25 cellular contexts compared by ENCODE assay signal in the genomic region with DNA sequence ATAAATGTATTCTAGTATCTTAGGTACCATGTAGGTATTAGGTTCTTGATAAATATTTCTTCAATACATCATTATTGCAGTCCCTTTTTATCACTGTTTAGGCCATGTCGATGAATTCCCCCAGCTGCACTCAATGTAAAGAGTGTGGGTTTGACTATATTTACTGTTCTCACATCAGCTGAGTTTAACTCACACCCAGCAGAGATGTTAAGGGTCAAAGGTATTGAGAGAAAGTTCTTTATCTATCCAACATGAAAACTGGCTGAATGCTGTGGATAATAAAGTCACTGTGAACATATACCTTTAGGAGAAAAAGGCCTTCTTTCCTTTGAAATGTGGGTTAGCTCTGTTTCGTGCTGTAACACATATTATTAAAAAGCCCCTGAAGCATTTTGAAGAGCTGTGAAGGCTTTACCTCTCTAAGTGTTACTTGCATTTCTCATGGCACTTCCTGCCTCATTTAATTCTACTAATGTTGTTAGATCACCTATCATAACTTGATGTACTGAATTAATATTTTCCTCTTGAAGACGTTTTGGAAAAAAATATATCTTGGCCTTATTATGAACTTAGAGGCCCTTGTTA. TPM values are rescaled to one million over a fixed set of nuclear protein-coding genes. Genes with fewer than 3 reads are reported as not detected.
A peak's percentile ranks its signal among the peaks of the same experiment; 100 is the strongest.
DNase-seq lines count a peak whose midpoint lies in the region; ATAC-seq and TF ChIP-seq lines count a peak whose summit lies in the region.
"Had no signal": no experiment of that assay in that cellular context is flagged by ENCODE, and none has a peak within 500 bp of the region (broad histone marks: within the 10 kb centered on the region; RNA-seq: fewer than 3 reads in every experiment).

No MANE protein-coding gene starts in this region.

- H3K27me3 ChIP-seq in BE2C: no peaks in the 10 kb centered on the region
- H3K27me3 ChIP-seq: cardiac muscle cell, ovary, transverse colon had no signal

- no peak overlapping the region for H3K4me3 Mint-ChIP-seq in stimulated activated naive CD8-positive, alpha-beta T cell treated with anti-CD3 and anti-CD28 coated beads, Interleukin-15, Interleukin-2, amounts not matched to agents 100 ng/mL and 50 ng/mL, for 24 hours
- H3K4me3 Mint-ChIP-seq in activated T-helper 2 cell treated with anti-CD3 and anti-CD28 coated beads, Interferon-gamma antibody, Interleukin-2, Interleukin-4, amounts not matched to agents 10 μg/mL and 5 μg/mL and 100 μg/mL, durations not matched to agents 14 hours and 24 hours and 36 hours (ENCODE audit: low read depth): no peak overlapping the region
- H3K4me3 Mint-ChIP-seq: T-helper 2 cell treated with Interferon-gamma antibody and Interleukin-4, amounts not matched to agents 5 μg/mL and 100 μg/mL, for 36 hours had no signal

- no peaks in the 10 kb centered on the region for H3K27me3 Mint-ChIP-seq in stimulated activated naive CD8-positive, alpha-beta T cell treated with anti-CD3 and anti-CD28 coated beads, Interleukin-15, Interleukin-2, amounts not matched to agents 100 ng/mL and 50 ng/mL, for 24 hours
- no peaks in the 10 kb centered on the region for H3K27me3 Mint-ChIP-seq in activated T-helper 2 cell treated with anti-CD3 and anti-CD28 coated beads, Interferon-gamma antibody, Interleukin-2, Interleukin-4, amounts not matched to agents 10 μg/mL and 5 μg/mL and 100 μg/mL, durations not matched to agents 14 hours and 24 hours and 36 hours (ENCODE audit: low read depth)

- intact Hi-C loops in activated T-helper 2 cell treated with anti-CD3 and anti-CD28 coated beads, Interferon-gamma antibody, Interleukin-2, Interleukin-4, amounts not matched to agents 10 μg/mL and 5 μg/mL and 100 μg/mL, durations not matched to agents 14 hours and 24 hours and 36 hours (cut with micrococcal nuclease): loop anchor here (5.0 kb wide), 1 partner anchor 87 kb away; no protein-coding TSS in a partner anchor
- intact Hi-C loops in left colon (cut with DNase I, micrococcal nuclease): no loop called here

- DNase-seq in stimulated activated naive CD8-positive, alpha-beta T cell treated with anti-CD3 and anti-CD28 coated beads, Interleukin-15, Interleukin-2, amounts not matched to agents 100 U/mL and 50 U/mL, for 24 hours: no peak
- no peak for DNase-seq in activated T-helper 2 cell treated with anti-CD3 and anti-CD28 coated beads, Interferon-gamma antibody, Interleukin-2, Interleukin-4, amounts not matched to agents 10 μg/mL and 5 μg/mL and 100 μg/mL, durations not matched to agents 14 hours and 24 hours and 36 hours (ENCODE audit: low spot score)
- no peak for DNase-seq in left colon
- no peak for DNase-seq in BE2C
- DNase-seq: activated CD4-positive, CD25-positive, alpha-beta regulatory T cell treated with anti-CD3 and anti-CD28 coated beads, Interleukin-2, amount 50 U/mL, for 72 hours; Calu3; DMS79; effector memory CD4-positive, alpha-beta T cell; mammary epithelial cell; NCI-H2081; NCI-H2227 treated with DMSO at 0.1 percent for 48 hours; NCI-H526 treated with DMSO at 0.1 percent for 48 hours; ovary; PC-9; SK-N-SH; transverse colon had no signal

- no peak for TF ChIP-seq CTCF in BE2C (IDR thresholded peaks at IDR 0.05; ENCODE audit: low read depth, low read length)

- H3K4me3 ChIP-seq in BE2C (ENCODE audit: low read depth, low read length): no peak overlapping the region
- H3K4me3 ChIP-seq: cardiac muscle cell, coronary artery, HAP-1, ovary, PC-9, skin epidermis, transverse colon had no signal

- no peaks in the 10 kb centered on the region for H3K36me3 ChIP-seq in BE2C
- H3K36me3 ChIP-seq: cardiac muscle cell, HAP-1, ovary, transverse colon had no signal

- H3K27ac Mint-ChIP-seq in stimulated activated naive CD8-positive, alpha-beta T cell treated with anti-CD3 and anti-CD28 coated beads, Interleukin-15, Interleukin-2, amounts not matched to agents 100 ng/mL and 50 ng/mL, for 24 hours: peak overlapping the region; percentile 89
- peak overlapping the region; percentile 52 for H3K27ac Mint-ChIP-seq in activated T-helper 2 cell treated with anti-CD3 and anti-CD28 coated beads, Interferon-gamma antibody, Interleukin-2, Interleukin-4, amounts not matched to agents 10 μg/mL and 5 μg/mL and 100 μg/mL, durations not matched to agents 14 hours and 24 hours and 36 hours
- H3K27ac Mint-ChIP-seq: T-helper 2 cell treated with Interferon-gamma antibody and Interleukin-4, amounts not matched to agents 5 μg/mL and 100 μg/mL, for 36 hours had no signal

- no peaks in the 10 kb centered on the region for H3K9me3 ChIP-seq in BE2C
- H3K9me3 ChIP-seq: HAP-1, ovary, SK-N-SH, transverse colon had no signal

- no peak for ATAC-seq in stimulated activated naive CD8-positive, alpha-beta T cell treated with anti-CD3 and anti-CD28 coated beads, Interleukin-15, Interleukin-2, amounts not matched to agents 100 U/mL and 50 U/mL, for 24 hours
- ATAC-seq in left colon (peak; percentile 90), HG03520 (IDR thresholded peaks at IDR 0.05; ENCODE audit: unreplicated experiment) (no peak), HG02642 (IDR thresholded peaks at IDR 0.05; ENCODE audit: poor library complexity, unreplicated experiment) (no peak)
- ATAC-seq: Right ventricle myocardium inferior had no signal

- peaks cover 71% of the 10 kb centered on the region for H3K4me1 Mint-ChIP-seq in stimulated activated naive CD8-positive, alpha-beta T cell treated with anti-CD3 and anti-CD28 coated beads, Interleukin-15, Interleukin-2, amounts not matched to agents 100 ng/mL and 50 ng/mL, for 24 hours (ENCODE audit: low read depth)
- peaks cover 45% of the 10 kb centered on the region for H3K4me1 Mint-ChIP-seq in activated T-helper 2 cell treated with anti-CD3 and anti-CD28 coated beads, Interferon-gamma antibody, Interleukin-2, Interleukin-4, amounts not matched to agents 10 μg/mL and 5 μg/mL and 100 μg/mL, durations not matched to agents 14 hours and 24 hours and 36 hours (ENCODE audit: low read depth)

- no peaks in the 10 kb centered on the region for H3K9me3 Mint-ChIP-seq in stimulated activated naive CD8-positive, alpha-beta T cell treated with anti-CD3 and anti-CD28 coated beads, Interleukin-15, Interleukin-2, amounts not matched to agents 100 ng/mL and 50 ng/mL, for 24 hours
- peaks cover 5% of the 10 kb centered on the region for H3K9me3 Mint-ChIP-seq in activated T-helper 2 cell treated with anti-CD3 and anti-CD28 coated beads, Interferon-gamma antibody, Interleukin-2, Interleukin-4, amounts not matched to agents 10 μg/mL and 5 μg/mL and 100 μg/mL, durations not matched to agents 14 hours and 24 hours and 36 hours
- H3K9me3 Mint-ChIP-seq: T-helper 2 cell treated with Interferon-gamma antibody and Interleukin-4, amounts not matched to agents 5 μg/mL and 100 μg/mL, for 36 hours had no signal

- peaks cover 6% of the 10 kb centered on the region for H3K4me1 ChIP-seq in BE2C
- H3K4me1 ChIP-seq: HAP-1 had no signal

- H3K36me3 Mint-ChIP-seq in stimulated activated naive CD8-positive, alpha-beta T cell treated with anti-CD3 and anti-CD28 coated beads, Interleukin-15, Interleukin-2, amounts not matched to agents 100 ng/mL and 50 ng/mL, for 24 hours (ENCODE audit: low read depth): no peaks in the 10 kb centered on the region
- peaks cover 3% of the 10 kb centered on the region for H3K36me3 Mint-ChIP-seq in activated T-helper 2 cell treated with anti-CD3 and anti-CD28 coated beads, Interferon-gamma antibody, Interleukin-2, Interleukin-4, amounts not matched to agents 10 μg/mL and 5 μg/mL and 100 μg/mL, durations not matched to agents 14 hours and 24 hours and 36 hours (ENCODE audit: low read depth)

RNA-seq across cellular contexts. Expression of a gene that starts 19.0 kb away (rescaled TPM):
- total RNA-seq in activated T-helper 2 cell treated with anti-CD3 and anti-CD28 coated beads, Interferon-gamma antibody, Interleukin-2, Interleukin-4, amounts not matched to agents 10 μg/mL and 5 μg/mL and 100 μg/mL, durations not matched to agents 14 hours and 24 hours and 36 hours: 98.6 and 110 TPM in 2 replicates
- total RNA-seq in left colon: 10 to 100 TPM; 22.4 to 31.1 TPM
- 8.4 TPM for polyA plus RNA-seq in BE2C (2012; ENCODE audit: insufficient read depth, insufficient read length, low read depth)
